In the genomic region with DNA sequence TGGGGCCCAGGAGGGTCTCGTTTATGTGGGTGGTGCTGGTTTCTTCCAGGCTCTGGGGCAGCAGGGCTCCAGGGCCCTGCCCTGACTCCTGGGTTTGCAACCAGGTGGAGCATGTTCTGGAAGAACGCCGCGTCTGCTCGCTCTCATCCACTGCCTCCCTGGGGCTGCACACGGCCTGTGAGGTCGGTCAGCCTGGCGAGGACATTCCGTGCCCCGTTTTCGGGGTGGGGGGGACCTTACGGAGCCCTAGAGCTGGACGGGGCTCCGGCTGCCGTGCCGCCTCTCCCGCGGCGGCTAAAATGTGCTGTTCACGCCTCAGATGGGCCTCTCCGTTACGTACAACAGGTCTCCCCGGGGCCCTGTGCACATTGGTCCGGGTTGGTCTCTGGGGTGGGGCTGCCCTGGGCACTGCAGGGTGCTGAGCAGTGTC, we compare ENCODE assay signal across 15 cellular contexts. TPM values are rescaled to one million over a fixed set of nuclear protein-coding genes. Genes with fewer than 3 reads are reported as not detected.
DNase-seq lines count a peak whose midpoint lies in the region; ATAC-seq and TF ChIP-seq lines count a peak whose summit lies in the region.
"Had no signal": no experiment of that assay in that cellular context is flagged by ENCODE, and none has a peak within 500 bp of the region (broad histone marks: within the 10 kb centered on the region; RNA-seq: fewer than 3 reads in every experiment).

No MANE protein-coding gene starts in this region.

- H3K4me3 Mint-ChIP-seq in CD4-positive, alpha-beta T cell, result peak overlapping the region; percentile 25
- no peak overlapping the region for H3K4me3 Mint-ChIP-seq in activated T-cell treated with anti-CD3 and anti-CD28 coated beads, Interleukin-2, amount 50 U/mL, for 4 hours
- H3K4me3 Mint-ChIP-seq: activated naive CD4-positive, alpha-beta T cell treated with anti-CD3 and anti-CD28 coated beads, Interleukin-2, amount 10 ng/mL, durations not matched to agents 7 days and 5 days had no signal

- H3K9me3 ChIP-seq in CD4-positive, alpha-beta T cell (ENCODE audit: control insufficient read depth, low read length), result no peaks in the 10 kb centered on the region
- H3K9me3 ChIP-seq in liver (ENCODE audit: control insufficient read depth in 4 of 4, low read length in 3 of 4) (no peaks in the 10 kb centered on the region), skeletal muscle satellite cell (replicated peaks; ENCODE audit: low read length) (no peaks in the 10 kb centered on the region)

- DNase-seq in CD4-positive, alpha-beta T cell, result no peak
- DNase-seq in cerebellar cortex (ENCODE audit: low spot score), result peak; percentile 82
- DNase-seq in activated T-cell treated with anti-CD3 and anti-CD28 coated beads, Interleukin-2, amount 50 U/mL, for 4 hours, result no peak
- no peak for DNase-seq in foreskin melanocyte
- no peak for DNase-seq in activated effector memory CD4-positive, alpha-beta T cell treated with Interleukin-2 at 50 U/mL for 16 hours
- no peak for DNase-seq in RKO (ENCODE audit: low spot score)
- DNase-seq: activated CD4-positive, alpha-beta T cell treated with anti-CD3 and anti-CD28 coated beads, Interleukin-2, amount 50 U/mL, for 48 hours; activated naive CD4-positive, alpha-beta T cell treated with anti-CD3 and anti-CD28 coated beads, Interleukin-2, amount 10 ng/mL, durations not matched to agents 7 days and 5 days; effector memory CD4-positive, alpha-beta T cell; NCI-H1092 treated with DMSO at 0.1 percent for 48 hours; NCI-H526 had no signal

- ATAC-seq in CD4-positive, alpha-beta T cell (ENCODE audit: poor library complexity), result no peak
- no peak for ATAC-seq in activated T-cell treated with anti-CD3 and anti-CD28 coated beads, Interleukin-2, amount 50 U/mL, for 4 hours

- H3K27me3 ChIP-seq in CD4-positive, alpha-beta T cell (ENCODE audit: control insufficient read depth, insufficient read depth, low read length), result peaks cover 3% of the 10 kb centered on the region
- H3K27me3 ChIP-seq in liver (ENCODE audit: control insufficient read depth in 4 of 4, insufficient read depth in 4 of 4, low read length in 3 of 4), result no peaks in the 10 kb centered on the region
- H3K27me3 ChIP-seq in skeletal muscle satellite cell (ENCODE audit: control insufficient read depth, insufficient read depth, low read length), result no peaks in the 10 kb centered on the region

- H3K27me3 Mint-ChIP-seq in CD4-positive, alpha-beta T cell, result peaks cover 18% of the 10 kb centered on the region
- peaks cover 19% of the 10 kb centered on the region for H3K27me3 Mint-ChIP-seq in activated T-cell treated with anti-CD3 and anti-CD28 coated beads, Interleukin-2, amount 50 U/mL, for 4 hours (ENCODE audit: low read depth)

- H3K27ac Mint-ChIP-seq in CD4-positive, alpha-beta T cell, result peak overlapping the region; percentile 53
- H3K27ac Mint-ChIP-seq: activated naive CD4-positive, alpha-beta T cell treated with anti-CD3 and anti-CD28 coated beads, Interleukin-2, amount 10 ng/mL, durations not matched to agents 7 days and 5 days had no signal

- intact Hi-C loops in CD4-positive, alpha-beta T cell (cut with DNase I, micrococcal nuclease), result no loop called here

- H3K36me3 ChIP-seq in liver (ENCODE audit: control insufficient read depth in 4 of 4, insufficient read depth in 3 of 4, low read depth in 1 of 4, low read length in 3 of 4) (no peaks in the 10 kb centered on the region), skeletal muscle satellite cell (ENCODE audit: insufficient read depth, low read length) (no peaks in the 10 kb centered on the region)

- H3K27ac ChIP-seq in CD4-positive, alpha-beta T cell (ENCODE audit: low read depth, low read length), result no peak overlapping the region
- H3K27ac ChIP-seq in liver (ENCODE audit: low read depth in 1 of 2, low read length in 2 of 2), result peak overlapping the region; percentile 16 to 76
- H3K27ac ChIP-seq: HL-60, SK-N-MC had no signal

- POLR2A ChIA-PET in CD4-positive, alpha-beta T cell (lab: Charles Lee), result no interaction called here

- TF ChIP-seq RAD21 in liver (IDR thresholded peaks at IDR 0.05), result no peak

- H3K9me3 Mint-ChIP-seq in CD4-positive, alpha-beta T cell, result no peaks in the 10 kb centered on the region
- no peaks in the 10 kb centered on the region for H3K9me3 Mint-ChIP-seq in activated T-cell treated with anti-CD3 and anti-CD28 coated beads, Interleukin-2, amount 50 U/mL, for 4 hours
- H3K9me3 Mint-ChIP-seq: activated naive CD4-positive, alpha-beta T cell treated with anti-CD3 and anti-CD28 coated beads, Interleukin-2, amount 10 ng/mL, durations not matched to agents 7 days and 5 days had no signal

- no peaks in the 10 kb centered on the region for H3K36me3 Mint-ChIP-seq in CD4-positive, alpha-beta T cell (ENCODE audit: low read depth)
- H3K36me3 Mint-ChIP-seq in activated T-cell treated with anti-CD3 and anti-CD28 coated beads, Interleukin-2, amount 50 U/mL, for 4 hours (ENCODE audit: insufficient read depth), result no peaks in the 10 kb centered on the region
- H3K36me3 Mint-ChIP-seq: activated naive CD4-positive, alpha-beta T cell treated with anti-CD3 and anti-CD28 coated beads, Interleukin-2, amount 10 ng/mL, durations not matched to agents 7 days and 5 days had no signal

- peak overlapping the region in 1 of 2 donors; percentile 25 for H3K9ac ChIP-seq in liver (ENCODE audit: low read depth in 1 of 2, low read length in 2 of 2)
- peak overlapping the region; percentile 99 for H3K9ac ChIP-seq in skeletal muscle satellite cell (ENCODE audit: low read depth, low read length)

- H3K4me1 ChIP-seq in liver (ENCODE audit: control insufficient read depth in 4 of 4, insufficient read depth in 4 of 4, low read length in 3 of 4) (peaks cover 24 to 70% (median 47%) of the 10 kb centered on the region in 4 donors), skeletal muscle satellite cell (ENCODE audit: control insufficient read depth, insufficient read depth, low read length) (peaks cover 49% of the 10 kb centered on the region)

- H3K4me1 Mint-ChIP-seq in CD4-positive, alpha-beta T cell (ENCODE audit: low read depth), result peaks cover 32% of the 10 kb centered on the region
- peaks cover 33% of the 10 kb centered on the region for H3K4me1 Mint-ChIP-seq in activated T-cell treated with anti-CD3 and anti-CD28 coated beads, Interleukin-2, amount 50 U/mL, for 4 hours (ENCODE audit: low read depth)

- 74% methylated on average over 24 of the region's 24 CpGs for WGBS in liver

- TF ChIP-seq CTCF in CD4-positive, alpha-beta T cell (IDR thresholded peaks at IDR 0.05), result no peak
- TF ChIP-seq CTCF in liver (IDR thresholded peaks at IDR 0.05; ENCODE audit: low read depth, low read length, missing input control), result no peak

- peak overlapping the region; percentile 99 for H3K4me2 ChIP-seq in skeletal muscle satellite cell (ENCODE audit: low read length)

- CTCF ChIA-PET in CD4-positive, alpha-beta T cell (lab: Charles Lee), result interaction anchor here (0.9 to 2.3 kb wide), 2 partner anchors 21 to 147 kb away, joined by 3 to 6 read pairs; no protein-coding TSS in a partner anchor

- H3K4me3 ChIP-seq in liver (ENCODE audit: low read depth in 1 of 3, low read length in 3 of 3) (no peak overlapping the region), skeletal muscle satellite cell (ENCODE audit: low read length) (peak overlapping the region; percentile 100)
- H3K4me3 ChIP-seq: SK-N-MC had no signal

TF ChIP-seq in liver, 16 proteins besides CTCF, POLR2A, EP300 and RAD21:
- TF ChIP-seq RXRA (IDR thresholded peaks at IDR 0.05), result no peak
- TF ChIP-seq JUND (IDR thresholded peaks at IDR 0.05), result no peak
TF ChIP-seq in liver: peak in this region for 0.

RNA-seq across cellular contexts. Expression of a gene that starts 3.3 kb away (rescaled TPM):
- total RNA-seq in CD4-positive, alpha-beta T cell, result 1 to 10 TPM; 2.6 to 3.4 TPM
- 10 to 100 TPM; 16.9 to 19.6 TPM for total RNA-seq in liver
- polyA plus RNA-seq in liver, result 10 to 100 TPM; 12.5 to 20.2 TPM
- 51.0 and 61.8 TPM in 2 replicates for total RNA-seq in skeletal muscle satellite cell (2012; rRNA removed)
- 10 to 100 TPM in 2 of 3 donors, 1 to 10 TPM in 1; 8.0 to 13.5 (median 11.0) TPM for total RNA-seq in activated T-cell treated with anti-CD3 and anti-CD28 coated beads, Interleukin-2, amount 50 U/mL, for 4 hours

RNA-seq across cellular contexts. Expression of a gene that starts 35.2 kb away (rescaled TPM):
- total RNA-seq in CD4-positive, alpha-beta T cell, result 100 to 1,000 TPM; 722 to 793 TPM
- total RNA-seq in liver, result 10 to 100 TPM; 48.0 to 61.7 TPM
- polyA plus RNA-seq in liver, result 100 to 1,000 TPM in 1 of 2 donors, 10 to 100 TPM in 1; 47.2 to 166 TPM
- 115 and 174 TPM in 2 replicates for total RNA-seq in skeletal muscle satellite cell (2012; rRNA removed)
- 100 to 1,000 TPM; 232 to 275 (median 258) TPM for total RNA-seq in activated T-cell treated with anti-CD3 and anti-CD28 coated beads, Interleukin-2, amount 50 U/mL, for 4 hours

RNA-seq across cellular contexts. Expression of a gene that starts 38.4 kb away (rescaled TPM):
- total RNA-seq in CD4-positive, alpha-beta T cell, result 10 to 100 TPM; 12.1 to 14.9 TPM
- 10 to 100 TPM in 1 of 2 donors, 1 to 10 TPM in 1; 1.6 to 10.4 TPM for total RNA-seq in liver
- 1 to 10 TPM in 1 of 2 donors, under 1 TPM in 1; 0.11 to 1.2 TPM for polyA plus RNA-seq in liver
- not detected in 2 replicates for total RNA-seq in skeletal muscle satellite cell (2012; rRNA removed)
- total RNA-seq in activated T-cell treated with anti-CD3 and anti-CD28 coated beads, Interleukin-2, amount 50 U/mL, for 4 hours, result 10 to 100 TPM in 2 of 3 donors, 1 to 10 TPM in 1; 8.8 to 19.9 (median 11.3) TPM
